1 cellular context compared by ENCODE assay signal in genomic region chr10:6221971-6222751, GRCh38.
TF ChIP-seq lines count a peak whose summit lies in the region.

No MANE protein-coding gene starts in this region.

TF ChIP-seq in GM23338, 12 proteins besides CTCF, POLR2A, EP300 and RAD21 (continued from another document):
- no peak for TF ChIP-seq POLR2AphosphoS5 (IDR thresholded peaks at IDR 0.05; ENCODE audit: low read depth)
- TF ChIP-seq ETS1 (IDR thresholded peaks at IDR 0.05), result no peak
- no peak for TF ChIP-seq REST (IDR thresholded peaks at IDR 0.05; ENCODE audit: unreplicated experiment)
